In genomic region chrX:136203438-136203837, GRCh38 we compare ENCODE assay signal across 13 cellular contexts. TPM values are rescaled to one million over a fixed set of nuclear protein-coding genes. Genes with fewer than 3 reads are reported as not detected.
DNase-seq lines count a peak whose midpoint lies in the region; ATAC-seq and TF ChIP-seq lines count a peak whose summit lies in the region.
"Had no signal": no experiment of that assay in that cellular context is flagged by ENCODE, and none has a peak within 500 bp of the region (broad histone marks: within the 10 kb centered on the region; RNA-seq: fewer than 3 reads in every experiment).

No MANE protein-coding gene starts in this region.

- H3K36me3 Mint-ChIP-seq in activated naive CD8-positive, alpha-beta T cell treated with anti-CD3 and anti-CD28 coated beads, Interleukin-2, amount 10 ng/mL, durations not matched to agents 7 days and 5 days = no peaks in the 10 kb centered on the region

- H3K4me3 ChIP-seq in heart left ventricle (peak overlapping the region in 5 of 12 donors; percentile 1 to 51 (median 38)), muscle layer of colon (ENCODE audit: low read depth in 1 of 2, low read length in 2 of 2) (peak overlapping the region in 1 of 2 donors; percentile 41), upper lobe of left lung (no peak overlapping the region)
- H3K4me3 ChIP-seq: tibial nerve had no signal

- no peak for ATAC-seq in heart left ventricle
- no peak for ATAC-seq in Right ventricle myocardium inferior
- peak; percentile 53 for ATAC-seq in activated naive CD8-positive, alpha-beta T cell treated with anti-CD3 and anti-CD28 coated beads, Interleukin-2, amount 10 ng/mL, durations not matched to agents 7 days and 5 days (ENCODE audit: low read depth)
- ATAC-seq in upper lobe of left lung (ENCODE audit: low FRiP score in 2 of 2) = no peak
- ATAC-seq in HG03571 (IDR thresholded peaks at IDR 0.05; ENCODE audit: unreplicated experiment) = no peak
- no peak for ATAC-seq in GM18868 (IDR thresholded peaks at IDR 0.05; ENCODE audit: unreplicated experiment)
- ATAC-seq: left lobe of liver had no signal

- H3K27me3 ChIP-seq in heart left ventricle = peaks cover 0 to 15% (median 0%) of the 10 kb centered on the region in 9 donors
- H3K27me3 ChIP-seq in muscle layer of colon (ENCODE audit: control insufficient read depth in 1 of 2, insufficient read depth in 2 of 2, low read length in 2 of 2) = no peaks in the 10 kb centered on the region
- H3K27me3 ChIP-seq in upper lobe of left lung = no peaks in the 10 kb centered on the region

- H3K36me3 ChIP-seq in heart left ventricle = peaks cover 0 to 25% (median 22%) of the 10 kb centered on the region in 9 donors
- H3K36me3 ChIP-seq in muscle layer of colon (ENCODE audit: insufficient read depth, low read length) = peaks cover 20% of the 10 kb centered on the region
- peaks cover 0 to 13% (median 0%) of the 10 kb centered on the region in 4 donors for H3K36me3 ChIP-seq in upper lobe of left lung

- H3K27ac Mint-ChIP-seq in activated naive CD8-positive, alpha-beta T cell treated with anti-CD3 and anti-CD28 coated beads, Interleukin-2, amount 10 ng/mL, durations not matched to agents 7 days and 5 days = no peak overlapping the region
- H3K27ac Mint-ChIP-seq: activated CD4-positive, alpha-beta T cell treated with anti-CD3 and anti-CD28 coated beads, Interleukin-2, amount 10 ng/mL, durations not matched to agents 24 days and 14 days had no signal

- peak overlapping the region; percentile 25 for H3K9ac ChIP-seq in muscle layer of colon (ENCODE audit: low read length)

- peak overlapping the region in 11 of 12 donors; percentile 6 to 93 (median 87) for H3K27ac ChIP-seq in heart left ventricle
- peak overlapping the region; percentile 40 for H3K27ac ChIP-seq in muscle layer of colon (ENCODE audit: low read depth, low read length)
- H3K27ac ChIP-seq in upper lobe of left lung = peak overlapping the region in 3 of 4 donors; percentile 20 to 65 (median 60)

- H3K9me3 ChIP-seq in heart left ventricle (no peaks in the 10 kb centered on the region), muscle layer of colon (ENCODE audit: low read length) (no peaks in the 10 kb centered on the region), upper lobe of left lung (no peaks in the 10 kb centered on the region)
- H3K9me3 ChIP-seq: tibial nerve had no signal

- POLR2A ChIA-PET in activated naive CD8-positive, alpha-beta T cell treated with anti-CD3 and anti-CD28 coated beads, Interleukin-2, amount 10 ng/mL, durations not matched to agents 7 days and 5 days (lab: Charles Lee) = no interaction called here

- H3K4me3 Mint-ChIP-seq in activated naive CD8-positive, alpha-beta T cell treated with anti-CD3 and anti-CD28 coated beads, Interleukin-2, amount 10 ng/mL, durations not matched to agents 7 days and 5 days = no peak overlapping the region
- H3K4me3 Mint-ChIP-seq: activated CD4-positive, alpha-beta T cell treated with anti-CD3 and anti-CD28 coated beads, Interleukin-2, amount 10 ng/mL, durations not matched to agents 24 days and 14 days had no signal

- no peaks in the 10 kb centered on the region for H3K27me3 Mint-ChIP-seq in activated naive CD8-positive, alpha-beta T cell treated with anti-CD3 and anti-CD28 coated beads, Interleukin-2, amount 10 ng/mL, durations not matched to agents 7 days and 5 days
- H3K27me3 Mint-ChIP-seq: activated CD4-positive, alpha-beta T cell treated with anti-CD3 and anti-CD28 coated beads, Interleukin-2, amount 10 ng/mL, durations not matched to agents 24 days and 14 days had no signal

- TF ChIP-seq EP300 in upper lobe of left lung (IDR thresholded peaks at IDR 0.05) = no peak

- TF ChIP-seq POLR2A in heart left ventricle (IDR thresholded peaks at IDR 0.05) (no peak), upper lobe of left lung (IDR thresholded peaks at IDR 0.05) (no peak)

- H3K4me1 Mint-ChIP-seq in activated naive CD8-positive, alpha-beta T cell treated with anti-CD3 and anti-CD28 coated beads, Interleukin-2, amount 10 ng/mL, durations not matched to agents 7 days and 5 days = peaks cover 23% of the 10 kb centered on the region

- intact Hi-C loops in heart left ventricle (cut with DNase I) (no loop called here), Right ventricle myocardium inferior (cut with DNase I) (no loop called here)

- DNase-seq in heart left ventricle (no peak), Right ventricle myocardium inferior (ENCODE audit: missing footprints) (no peak), upper lobe of left lung (no peak)
- DNase-seq in activated naive CD8-positive, alpha-beta T cell treated with anti-CD3 and anti-CD28 coated beads, Interleukin-2, amount 10 ng/mL, durations not matched to agents 7 days and 5 days = no peak
- no peak for DNase-seq in stimulated activated CD4-positive, alpha-beta T cell treated with anti-CD3 and anti-CD28 coated beads, Interleukin-15, amount 100 ng/mL, for 24 hours
- DNase-seq: activated CD4-positive, alpha-beta T cell treated with anti-CD3 and anti-CD28 coated beads, Interleukin-2, amount 10 ng/mL, durations not matched to agents 24 days and 14 days; activated gamma-delta T cell treated with Interleukin-2 at 50 U/mL for 16 hours; caudate nucleus had no signal

- H3K4me1 ChIP-seq in heart left ventricle = peaks cover 0 to 79% (median 32%) of the 10 kb centered on the region in 12 donors
- peaks cover 57% of the 10 kb centered on the region for H3K4me1 ChIP-seq in muscle layer of colon (ENCODE audit: insufficient read depth, low read length)
- peaks cover 0 to 25% (median 21%) of the 10 kb centered on the region in 4 donors for H3K4me1 ChIP-seq in upper lobe of left lung

- no peak for TF ChIP-seq CTCF in heart left ventricle (IDR thresholded peaks at IDR 0.05)
- no peak for TF ChIP-seq CTCF in upper lobe of left lung (IDR thresholded peaks at IDR 0.05)

- H3K9me3 Mint-ChIP-seq in activated naive CD8-positive, alpha-beta T cell treated with anti-CD3 and anti-CD28 coated beads, Interleukin-2, amount 10 ng/mL, durations not matched to agents 7 days and 5 days = no peaks in the 10 kb centered on the region
- H3K9me3 Mint-ChIP-seq: activated CD4-positive, alpha-beta T cell treated with anti-CD3 and anti-CD28 coated beads, Interleukin-2, amount 10 ng/mL, durations not matched to agents 24 days and 14 days had no signal

RNA-seq across cellular contexts. Expression of gene MAP7D3, which starts 47.8 kb away (rescaled TPM):
- 10 to 100 TPM in 8 of 9 donors, 1 to 10 TPM in 1; 8.2 to 18.4 (median 13.2) TPM for total RNA-seq in heart left ventricle
- 10 to 100 TPM; 10.3 to 12.4 TPM for polyA plus RNA-seq in heart left ventricle
- total RNA-seq in Right ventricle myocardium inferior = 13.5 TPM
- total RNA-seq in activated naive CD8-positive, alpha-beta T cell treated with anti-CD3 and anti-CD28 coated beads, Interleukin-2, amount 10 ng/mL, durations not matched to agents 7 days and 5 days = 10 to 100 TPM; 11.9 to 12.0 TPM
- total RNA-seq in upper lobe of left lung = 10 to 100 TPM in 3 of 6 donors, 1 to 10 TPM in 3; 4.8 to 19.9 (median 9.3) TPM

RNA-seq across cellular contexts. Expression of gene FHL1, which starts 56.1 kb away (rescaled TPM):
- 1,000 to 10,000 TPM; 1,446 to 4,800 (median 2,127) TPM for total RNA-seq in heart left ventricle
- 1,000 to 10,000 TPM; 1,119 to 4,064 TPM for polyA plus RNA-seq in heart left ventricle
- 1,876 TPM for total RNA-seq in Right ventricle myocardium inferior
- total RNA-seq in activated naive CD8-positive, alpha-beta T cell treated with anti-CD3 and anti-CD28 coated beads, Interleukin-2, amount 10 ng/mL, durations not matched to agents 7 days and 5 days = 10 to 100 TPM; 13.4 to 19.2 TPM
- 100 to 1,000 TPM; 114 to 426 (median 255) TPM for total RNA-seq in upper lobe of left lung

Comparison
In these comparisons a context has a peak if more than half of its experiments do, and no peak if none do; other contexts are left out.
1. RNA of gene FHL1, which starts 56.1 kb away (total RNA-seq): 1,446 to 4,800 TPM in heart left ventricle, 1,876 TPM in Right ventricle myocardium inferior (single experiment) and 114 to 426 TPM in upper lobe of left lung; 13.4 to 19.2 TPM in activated naive CD8-positive, alpha-beta T cell treated with anti-CD3 and anti-CD28 coated beads, Interleukin-2, amount 10 ng/mL, durations not matched to agents 7 days and 5 days; every median in the first group is over 4 times any median in the second.
2. Peak in every context shown above with its lines, with median percentiles within 50 percentile points of each other: H3K27ac ChIP-seq.